ENCODE assay signal across 8 cellular contexts in the genomic region with DNA sequence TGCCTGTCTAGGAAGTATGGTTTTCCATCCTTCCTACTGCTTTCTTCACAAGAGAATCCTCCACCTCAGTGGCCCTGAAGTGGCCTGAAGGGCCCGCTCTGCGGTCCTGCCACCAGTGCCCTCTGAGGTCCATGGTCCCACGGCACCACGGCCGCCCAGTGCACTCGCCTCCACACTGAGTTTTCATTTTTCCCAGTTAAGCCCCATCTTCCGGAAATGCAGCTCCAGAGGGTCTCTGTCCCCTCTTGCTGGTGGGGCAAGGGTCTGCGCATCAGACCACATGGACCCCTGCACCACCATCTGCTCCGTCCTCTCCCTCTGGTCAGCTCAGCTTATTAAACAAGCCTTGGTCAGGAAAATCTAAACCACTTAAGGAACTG. TPM values are rescaled to one million over a fixed set of nuclear protein-coding genes. Genes with fewer than 3 reads are reported as not detected.
DNase-seq lines count a peak whose midpoint lies in the region; ATAC-seq and TF ChIP-seq lines count a peak whose summit lies in the region.

No MANE protein-coding gene starts in this region.

- H3K27me3 Mint-ChIP-seq in activated naive CD4-positive, alpha-beta T cell treated with anti-CD3 and anti-CD28 coated beads, Interleukin-2, amount 50 U/mL, for 24 hours, result no peaks in the 10 kb centered on the region
- H3K27me3 Mint-ChIP-seq in activated CD8-positive, alpha-beta T cell treated with anti-CD3 and anti-CD28 coated beads for 36 hours, result no peaks in the 10 kb centered on the region
- peaks cover 22 to 37% (median 29%) of the 10 kb centered on the region in 3 donors for H3K27me3 Mint-ChIP-seq in immature natural killer cell (ENCODE audit: low read depth in 3 of 3)

- no peak for DNase-seq in activated naive CD4-positive, alpha-beta T cell treated with anti-CD3 and anti-CD28 coated beads, Interleukin-2, amount 50 U/mL, for 16 hours
- no peak for DNase-seq in activated CD8-positive, alpha-beta T cell treated with anti-CD3 and anti-CD28 coated beads for 36 hours
- DNase-seq in immature natural killer cell (no peak), NCI-H748 (lab: John Stamatoyannopoulos, UW; ENCODE audit: unreplicated experiment) (no peak), H4 (ENCODE audit: low spot score) (no peak)
- DNase-seq in effector CD8-positive, alpha-beta T cell (lab: John Stamatoyannopoulos, UW), result no peak

- POLR2A ChIA-PET in activated CD8-positive, alpha-beta T cell treated with anti-CD3 and anti-CD28 coated beads for 36 hours (lab: Charles Lee), result interaction anchor here (1.0 to 13.3 kb wide), 3 partner anchors 16 to 58 kb away, joined by 3 to 118 read pairs (median 5); a partner anchor contains a TSS

- intact Hi-C loops in activated CD8-positive, alpha-beta T cell treated with anti-CD3 and anti-CD28 coated beads for 36 hours (cut with micrococcal nuclease), result no loop called here

- H3K27ac ChIP-seq in temporal lobe (ENCODE audit: low read depth, low read length), result peak overlapping the region; percentile 22

- no peak for TF ChIP-seq CTCF in activated CD8-positive, alpha-beta T cell treated with anti-CD3 and anti-CD28 coated beads for 36 hours (IDR thresholded peaks at IDR 0.05)

- peaks cover 63% of the 10 kb centered on the region for H3K4me1 Mint-ChIP-seq in activated naive CD4-positive, alpha-beta T cell treated with anti-CD3 and anti-CD28 coated beads, Interleukin-2, amount 50 U/mL, for 24 hours
- peaks cover 48% of the 10 kb centered on the region for H3K4me1 Mint-ChIP-seq in activated CD8-positive, alpha-beta T cell treated with anti-CD3 and anti-CD28 coated beads for 36 hours (ENCODE audit: low read depth)
- H3K4me1 Mint-ChIP-seq in immature natural killer cell, result peaks cover 76% of the 10 kb centered on the region in 2 donors

- H3K9me3 Mint-ChIP-seq in activated naive CD4-positive, alpha-beta T cell treated with anti-CD3 and anti-CD28 coated beads, Interleukin-2, amount 50 U/mL, for 24 hours, result no peaks in the 10 kb centered on the region
- no peaks in the 10 kb centered on the region for H3K9me3 Mint-ChIP-seq in activated CD8-positive, alpha-beta T cell treated with anti-CD3 and anti-CD28 coated beads for 36 hours
- H3K9me3 Mint-ChIP-seq in immature natural killer cell, result no peaks in the 10 kb centered on the region

- peak overlapping the region; percentile 91 for H3K4me3 Mint-ChIP-seq in activated naive CD4-positive, alpha-beta T cell treated with anti-CD3 and anti-CD28 coated beads, Interleukin-2, amount 50 U/mL, for 24 hours
- peak overlapping the region; percentile 98 for H3K4me3 Mint-ChIP-seq in activated CD8-positive, alpha-beta T cell treated with anti-CD3 and anti-CD28 coated beads for 36 hours
- H3K4me3 Mint-ChIP-seq in immature natural killer cell, result peak overlapping the region; percentile 85 to 94 (median 92)

- peaks cover 7% of the 10 kb centered on the region for H3K36me3 Mint-ChIP-seq in activated naive CD4-positive, alpha-beta T cell treated with anti-CD3 and anti-CD28 coated beads, Interleukin-2, amount 50 U/mL, for 24 hours
- peaks cover 46% of the 10 kb centered on the region for H3K36me3 Mint-ChIP-seq in activated CD8-positive, alpha-beta T cell treated with anti-CD3 and anti-CD28 coated beads for 36 hours (ENCODE audit: low read depth)
- peaks cover 0 to 13% (median 8%) of the 10 kb centered on the region in 3 donors for H3K36me3 Mint-ChIP-seq in immature natural killer cell

- peak overlapping the region; percentile 97 for H3K27ac Mint-ChIP-seq in activated naive CD4-positive, alpha-beta T cell treated with anti-CD3 and anti-CD28 coated beads, Interleukin-2, amount 50 U/mL, for 24 hours
- H3K27ac Mint-ChIP-seq in activated CD8-positive, alpha-beta T cell treated with anti-CD3 and anti-CD28 coated beads for 36 hours, result peak overlapping the region; percentile 99
- peak overlapping the region; percentile 93 to 100 (median 98) for H3K27ac Mint-ChIP-seq in immature natural killer cell

- ATAC-seq in activated CD8-positive, alpha-beta T cell treated with anti-CD3 and anti-CD28 coated beads for 36 hours, result no peak

- CTCF ChIA-PET in activated CD8-positive, alpha-beta T cell treated with anti-CD3 and anti-CD28 coated beads for 36 hours (lab: Charles Lee), result interaction anchor here (1.9 to 5.3 kb wide), 4 partner anchors 16 to 58 kb away, joined by 9 to 37 read pairs (median 21); a partner anchor contains a TSS

RNA-seq across cellular contexts. Expression of a gene that starts 4.0 kb away (rescaled TPM):
- 1 to 10 TPM; 4.5 to 6.2 TPM for total RNA-seq in activated CD8-positive, alpha-beta T cell treated with anti-CD3 and anti-CD28 coated beads for 36 hours
- 10 to 100 TPM; 13.7 to 27.4 (median 27.4) TPM for polyA plus RNA-seq in immature natural killer cell
- total RNA-seq in temporal lobe, result 4.7 TPM
- total RNA-seq in H4 (2014; rRNA removed; shearing (Covaris generic)), result 2.2 and 5.6 TPM in 2 replicates

RNA-seq across cellular contexts. Expression of a gene that starts 4.1 kb away (rescaled TPM):
- 10 to 100 TPM; 39.1 to 40.5 TPM for total RNA-seq in activated CD8-positive, alpha-beta T cell treated with anti-CD3 and anti-CD28 coated beads for 36 hours
- 10 to 100 TPM; 46.5 to 51.4 (median 49.9) TPM for polyA plus RNA-seq in immature natural killer cell
- 7.1 TPM for total RNA-seq in temporal lobe
- 2.7 and 8.1 TPM in 2 replicates for total RNA-seq in H4 (2014; rRNA removed; shearing (Covaris generic))

RNA-seq across cellular contexts. Expression of a gene that starts 6.4 kb away (rescaled TPM):
- 10 to 100 TPM; 14.5 to 18.6 TPM for total RNA-seq in activated CD8-positive, alpha-beta T cell treated with anti-CD3 and anti-CD28 coated beads for 36 hours
- 10 to 100 TPM in 1 of 3 donors, 1 to 10 TPM in 2; 5.6 to 12.4 (median 7.3) TPM for polyA plus RNA-seq in immature natural killer cell
- total RNA-seq in temporal lobe, result 7.1 TPM
- 6.1 and 12.7 TPM in 2 replicates for total RNA-seq in H4 (2014; rRNA removed; shearing (Covaris generic))

RNA-seq across cellular contexts. Expression of a gene that starts 22.4 kb away (rescaled TPM):
- total RNA-seq in activated CD8-positive, alpha-beta T cell treated with anti-CD3 and anti-CD28 coated beads for 36 hours, result 10 to 100 TPM; 26.8 to 29.1 TPM
- 10 to 100 TPM in 2 of 3 donors, 1 to 10 TPM in 1; 9.7 to 22.5 (median 11.6) TPM for polyA plus RNA-seq in immature natural killer cell
- total RNA-seq in temporal lobe, result 18.2 TPM
- 3.1 and 5.7 TPM in 2 replicates for total RNA-seq in H4 (2014; rRNA removed; shearing (Covaris generic))
